8 cellular contexts compared by ENCODE assay signal in genomic region chr9:133188006-133188842, GRCh38. TPM values are rescaled to one million over a fixed set of nuclear protein-coding genes. Genes with fewer than 3 reads are reported as not detected.
DNase-seq lines count a peak whose midpoint lies in the region; ATAC-seq, FAIRE-seq and TF ChIP-seq lines count a peak whose summit lies in the region.

No MANE protein-coding gene starts in this region.

- H3K4me1 ChIP-seq in left ventricle myocardium inferior = peaks cover 5% of the 10 kb centered on the region

- peaks cover 46% of the 10 kb centered on the region for H3K27me3 ChIP-seq in left ventricle myocardium inferior (ENCODE audit: low read depth)

- no peak overlapping the region for H3K4me3 ChIP-seq in left ventricle myocardium inferior

- TF ChIP-seq CTCF in left ventricle myocardium inferior (IDR thresholded peaks at IDR 0.05; ENCODE audit: borderline replicate concordance) = peak; percentile 43

- no peak for DNase-seq in left ventricle myocardium inferior
- DNase-seq in left cardiac atrium = no peak
- DNase-seq in NCI-H460 (ENCODE audit: extremely low read depth, low read depth) = peak; percentile 14
- DNase-seq in urothelium cell line (ENCODE audit: low spot score) = peak; percentile 53
- DNase-seq in NCI-H187 treated with DMSO at 0.1 percent for 48 hours (lab: John Stamatoyannopoulos, UW) = no peak
- no peak for DNase-seq in stimulated activated naive CD4-positive, alpha-beta T cell treated with Interleukin-2 at 50 U/mL for 16 hours (lab: John Stamatoyannopoulos, UW)

- H3K36me3 ChIP-seq in left ventricle myocardium inferior = no peaks in the 10 kb centered on the region

- FAIRE-seq in urothelium cell line (lab: Jason Lieb, UNC) = no peak

- intact Hi-C loops in left ventricle myocardium inferior (cut with micrococcal nuclease) = loop anchor here (10.0 kb wide), 3 partner anchors 87 to 297 kb away; partner anchors contain the start of gene ABO
- intact Hi-C loops in left cardiac atrium (cut with DNase I) = loop anchor here (5.0 to 10.0 kb wide), 3 partner anchors 84 to 139 kb away; partner anchors contain the start of gene ABO (in 1 of the 2)

- H3K27ac ChIP-seq in left ventricle myocardium inferior (replicated peaks) = no peak overlapping the region

- ATAC-seq in left cardiac atrium (no peak), esophagus mucosa (peak; percentile 35), HG02759 (IDR thresholded peaks at IDR 0.05; ENCODE audit: unreplicated experiment) (no peak)

- H3K9me3 ChIP-seq in left ventricle myocardium inferior (replicated peaks) = no peaks in the 10 kb centered on the region

RNA-seq across cellular contexts. Expression of gene OBP2B, which starts 20.8 kb away (rescaled TPM):
- total RNA-seq in left ventricle myocardium inferior (not detected), left cardiac atrium (not detected), esophagus mucosa (not detected)
- total RNA-seq in NCI-H460 (2014; rRNA removed; shearing (Covaris generic)) = not detected in 2 replicates
- not detected in 2 replicates for polyA plus RNA-seq in NCI-H460 (2014; cell fraction: nucleus; rRNA removed)

RNA-seq across cellular contexts. Expression of gene GBGT1, which starts 24.5 kb away (rescaled TPM):
- total RNA-seq in left ventricle myocardium inferior (6.3 TPM), left cardiac atrium (10 to 100 TPM; 10.8 to 12.8 TPM), esophagus mucosa (2.0 TPM)
- 0.27 and 1.0 TPM in 2 replicates for total RNA-seq in NCI-H460 (2014; rRNA removed; shearing (Covaris generic))
- 0.19 and 2.4 TPM in 2 replicates for polyA plus RNA-seq in NCI-H460 (2014; cell fraction: nucleus; rRNA removed)

Comparison
In these comparisons a context has a peak if more than half of its experiments do, and no peak if none do; other contexts are left out.
1. DNase-seq: peak in NCI-H460 (single experiment) and urothelium cell line (single experiment); none in left ventricle myocardium inferior (single experiment), left cardiac atrium (single experiment), NCI-H187 treated with DMSO at 0.1 percent for 48 hours (single experiment) and stimulated activated naive CD4-positive, alpha-beta T cell treated with Interleukin-2 at 50 U/mL for 16 hours (single experiment).